ENCODE assay signal across 27 cellular contexts in genomic region chr15:80482686-80483085, GRCh38.
"Had no signal": no experiment of that assay in that cellular context is flagged by ENCODE, and none has a peak within 500 bp of the region (broad histone marks: within the 10 kb centered on the region; RNA-seq: fewer than 3 reads in every experiment).

No MANE protein-coding gene starts in this region.

- H3K27me3 ChIP-seq: cardiac muscle cell, dorsolateral prefrontal cortex, left lung, right atrium auricular region, spleen, tibial nerve had no signal

- DNase-seq: activated CD4-positive, alpha-beta memory T cell treated with anti-CD3 and anti-CD28 coated beads, Interleukin-2, amount 10 ng/mL, durations not matched to agents 7 days and 5 days; activated CD4-positive, alpha-beta T cell treated with anti-CD3 and anti-CD28 coated beads, Interleukin-2, amount 10 ng/mL, durations not matched to agents 24 days and 14 days; activated CD4-positive, CD25-positive, alpha-beta regulatory T cell treated with anti-CD3 and anti-CD28 coated beads, Interleukin-2, amount 50 U/mL, for 72 hours; activated gamma-delta T cell treated with Interleukin-2 at 50 U/mL for 16 hours; activated naive CD4-positive, alpha-beta T cell treated with anti-CD3 and anti-CD28 coated beads, Interleukin-2, amount 50 U/mL, for 16 hours; activated T-cell treated with anti-CD3 and anti-CD28 coated beads, Interleukin-2, amount 50 U/mL, for 4 hours; amniotic stem cell; cerebellar nuclear complex; dorsolateral prefrontal cortex; effector memory CD4-positive, alpha-beta T cell; erythroblast; foreskin melanocyte; glutamatergic neuron; left lung; lower lobe of right lung; mesendoderm; natural killer cell; spleen; stimulated activated naive CD4-positive, alpha-beta T cell; T-helper 2 cell had no signal

- H3K27ac ChIP-seq: cardiac muscle cell, left lung, lower lobe of right lung, parathyroid adenoma, right atrium auricular region, spleen, tibial nerve had no signal

- H3K9me3 ChIP-seq: left lung, lower lobe of right lung, right atrium auricular region, spleen, tibial nerve had no signal

- H3K27ac Mint-ChIP-seq: activated CD4-positive, alpha-beta memory T cell treated with anti-CD3 and anti-CD28 coated beads, Interleukin-2, amount 10 ng/mL, durations not matched to agents 7 days and 5 days; activated CD4-positive, alpha-beta T cell treated with anti-CD3 and anti-CD28 coated beads, Interleukin-2, amount 10 ng/mL, durations not matched to agents 24 days and 14 days; activated T-helper 17 cell treated with anti-CD3 and anti-CD28 coated beads, Interleukin-2, amount 50 U/mL, for 72 hours; natural killer cell had no signal

- H3K4me1 Mint-ChIP-seq: activated CD4-positive, alpha-beta memory T cell treated with anti-CD3 and anti-CD28 coated beads, Interleukin-2, amount 10 ng/mL, durations not matched to agents 7 days and 5 days; activated CD4-positive, alpha-beta T cell treated with anti-CD3 and anti-CD28 coated beads, Interleukin-2, amount 10 ng/mL, durations not matched to agents 24 days and 14 days; activated T-helper 17 cell treated with anti-CD3 and anti-CD28 coated beads, Interleukin-2, amount 50 U/mL, for 72 hours; natural killer cell had no signal

- H3K36me3 Mint-ChIP-seq: natural killer cell had no signal

- H3K4me3 ChIP-seq: cardiac muscle cell, coronary artery, dorsolateral prefrontal cortex, left lung, lower lobe of right lung, right atrium auricular region, spleen, tibial nerve had no signal

- ATAC-seq: activated T-cell treated with anti-CD3 and anti-CD28 coated beads, Interleukin-2, amount 50 U/mL, for 4 hours; activated T-helper 17 cell treated with anti-CD3 and anti-CD28 coated beads, Interleukin-2, amount 50 U/mL, for 72 hours; left lung; natural killer cell had no signal

- H3K9ac ChIP-seq: parathyroid adenoma had no signal

- H3K36me3 ChIP-seq: cardiac muscle cell, left lung, lower lobe of right lung, right atrium auricular region, spleen had no signal

- FAIRE-seq: islet of Langerhans had no signal

- H3K4me1 ChIP-seq: parathyroid adenoma had no signal

- H3K4me3 Mint-ChIP-seq: activated CD4-positive, alpha-beta memory T cell treated with anti-CD3 and anti-CD28 coated beads, Interleukin-2, amount 10 ng/mL, durations not matched to agents 7 days and 5 days; activated CD4-positive, alpha-beta T cell treated with anti-CD3 and anti-CD28 coated beads, Interleukin-2, amount 10 ng/mL, durations not matched to agents 24 days and 14 days; activated T-cell treated with anti-CD3 and anti-CD28 coated beads, Interleukin-2, amount 50 U/mL, for 4 hours; activated T-helper 17 cell treated with anti-CD3 and anti-CD28 coated beads, Interleukin-2, amount 50 U/mL, for 72 hours; natural killer cell had no signal

- H3K27me3 Mint-ChIP-seq: activated CD4-positive, alpha-beta memory T cell treated with anti-CD3 and anti-CD28 coated beads, Interleukin-2, amount 10 ng/mL, durations not matched to agents 7 days and 5 days; activated CD4-positive, alpha-beta T cell treated with anti-CD3 and anti-CD28 coated beads, Interleukin-2, amount 10 ng/mL, durations not matched to agents 24 days and 14 days had no signal

- H3K79me2 ChIP-seq: parathyroid adenoma had no signal

- H2AFZ ChIP-seq: parathyroid adenoma had no signal

- H3K9me3 Mint-ChIP-seq: activated CD4-positive, alpha-beta memory T cell treated with anti-CD3 and anti-CD28 coated beads, Interleukin-2, amount 10 ng/mL, durations not matched to agents 7 days and 5 days; activated CD4-positive, alpha-beta T cell treated with anti-CD3 and anti-CD28 coated beads, Interleukin-2, amount 10 ng/mL, durations not matched to agents 24 days and 14 days; activated T-cell treated with anti-CD3 and anti-CD28 coated beads, Interleukin-2, amount 50 U/mL, for 4 hours; activated T-helper 17 cell treated with anti-CD3 and anti-CD28 coated beads, Interleukin-2, amount 50 U/mL, for 72 hours; natural killer cell had no signal
